19 cellular contexts compared by ENCODE assay signal in the genomic region with DNA sequence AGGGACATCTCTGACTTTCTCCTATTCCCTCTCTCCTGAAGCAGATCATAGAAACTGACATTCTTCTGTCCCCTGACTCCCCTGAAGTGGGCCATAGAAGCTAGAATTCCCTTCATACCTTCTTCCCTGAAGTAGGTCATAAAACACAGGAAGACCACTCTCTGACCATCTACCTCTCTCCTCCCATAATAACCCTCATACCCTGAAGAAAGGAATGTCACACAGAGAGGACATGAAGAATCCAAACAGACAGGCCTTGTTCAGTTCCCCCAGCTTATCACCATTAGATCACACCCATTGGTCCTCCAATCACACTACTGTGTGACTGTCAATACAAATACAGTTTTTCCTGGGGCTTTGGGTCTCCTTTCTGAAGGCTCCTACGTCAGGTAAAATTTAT.
"Had no signal": no experiment of that assay in that cellular context is flagged by ENCODE, and none has a peak within 500 bp of the region (broad histone marks: within the 10 kb centered on the region; RNA-seq: fewer than 3 reads in every experiment).

No MANE protein-coding gene starts in this region.

- H3K27me3 Mint-ChIP-seq: natural killer cell treated with Interleukin-12 subunit alpha and Interleukin-12 subunit beta and Interleukin-15 and Interleukin-18, amount 100 ng/mL, for 72 hours; stimulated activated memory B cell treated with anti-CD40 and anti-IgM and Interleukin-4, amounts not matched to agents 10 μg/mL and 1 μg/mL and 100 μg/mL, for 72 hours had no signal

- H3K4me3 ChIP-seq: heart left ventricle, psoas muscle, right lobe of liver, spleen, upper lobe of right lung had no signal

- H3K9me3 ChIP-seq: heart left ventricle, neutrophil, psoas muscle, right lobe of liver, spleen, tibial artery, upper lobe of right lung had no signal

- H3K27ac Mint-ChIP-seq: natural killer cell treated with Interleukin-12 subunit alpha and Interleukin-12 subunit beta and Interleukin-15 and Interleukin-18, amount 100 ng/mL, for 72 hours; stimulated activated memory B cell treated with anti-CD40 and anti-IgM and Interleukin-4, amounts not matched to agents 10 μg/mL and 1 μg/mL and 100 μg/mL, for 72 hours; stimulated activated naive CD8-positive, alpha-beta T cell treated with anti-CD3 and anti-CD28 coated beads, Interleukin-15, Interleukin-2, amounts not matched to agents 100 ng/mL and 50 ng/mL, for 24 hours had no signal

- H3K9me3 Mint-ChIP-seq: natural killer cell treated with Interleukin-12 subunit alpha and Interleukin-12 subunit beta and Interleukin-15 and Interleukin-18, amount 100 ng/mL, for 72 hours; stimulated activated memory B cell treated with anti-CD40 and anti-IgM and Interleukin-4, amounts not matched to agents 10 μg/mL and 1 μg/mL and 100 μg/mL, for 72 hours; stimulated activated naive CD8-positive, alpha-beta T cell treated with anti-CD3 and anti-CD28 coated beads, Interleukin-15, Interleukin-2, amounts not matched to agents 100 ng/mL and 50 ng/mL, for 24 hours had no signal

- H3K36me3 Mint-ChIP-seq: natural killer cell treated with Interleukin-12 subunit alpha and Interleukin-12 subunit beta and Interleukin-15 and Interleukin-18, amount 100 ng/mL, for 72 hours; stimulated activated memory B cell treated with anti-CD40 and anti-IgM and Interleukin-4, amounts not matched to agents 10 μg/mL and 1 μg/mL and 100 μg/mL, for 72 hours had no signal

- H3K27ac ChIP-seq: heart left ventricle, neutrophil, psoas muscle, right lobe of liver, spleen, upper lobe of right lung had no signal

- H3K27me3 ChIP-seq: dorsolateral prefrontal cortex, heart left ventricle, neutrophil, right lobe of liver, spleen, tibial artery, upper lobe of right lung had no signal

- DNase-seq: cortex of kidney; dorsolateral prefrontal cortex; effector CD8-positive, alpha-beta T cell; heart left ventricle; hippocampal formation; mammary epithelial cell; midbrain; psoas muscle; right lobe of liver; spleen; stimulated activated CD4-positive, alpha-beta T cell treated with anti-CD3 and anti-CD28 coated beads, Interleukin-15, amount 100 ng/mL, for 24 hours; stimulated activated CD4-positive, alpha-beta T cell treated with anti-CD3 and anti-CD28 coated beads, Interleukin-1b, Interleukin-23, amount 100 ng/mL, for 48 hours; stimulated activated CD4-positive, alpha-beta T cell treated with anti-CD3 and anti-CD28 coated beads, Interleukin-4, amount 100 ng/mL, for 24 hours; tibial artery; upper lobe of right lung had no signal

- H3K36me3 ChIP-seq: heart left ventricle, neutrophil, right lobe of liver, spleen, tibial artery, upper lobe of right lung had no signal

- H3K4me1 ChIP-seq: heart left ventricle, psoas muscle, right lobe of liver, spleen, upper lobe of right lung had no signal

- H3K4me1 Mint-ChIP-seq: stimulated activated memory B cell treated with anti-CD40 and anti-IgM and Interleukin-4, amounts not matched to agents 10 μg/mL and 1 μg/mL and 100 μg/mL, for 72 hours had no signal

- H3K4me3 Mint-ChIP-seq: natural killer cell treated with Interleukin-12 subunit alpha and Interleukin-12 subunit beta and Interleukin-15 and Interleukin-18, amount 100 ng/mL, for 72 hours; stimulated activated memory B cell treated with anti-CD40 and anti-IgM and Interleukin-4, amounts not matched to agents 10 μg/mL and 1 μg/mL and 100 μg/mL, for 72 hours; stimulated activated naive CD8-positive, alpha-beta T cell treated with anti-CD3 and anti-CD28 coated beads, Interleukin-15, Interleukin-2, amounts not matched to agents 100 ng/mL and 50 ng/mL, for 24 hours had no signal
